25 cellular contexts compared by ENCODE assay signal in genomic region chr4:23456864-23457263, GRCh38.
"Had no signal": no experiment of that assay in that cellular context is flagged by ENCODE, and none has a peak within 500 bp of the region (broad histone marks: within the 10 kb centered on the region; RNA-seq: fewer than 3 reads in every experiment).

No MANE protein-coding gene starts in this region.

- DNase-seq: activated B cell treated with CpG ODN at 0.5 μM for 24 hours; activated CD4-positive, alpha-beta T cell treated with anti-CD3 and anti-CD28 coated beads for 48 hours; activated CD4-positive, alpha-beta T cell treated with anti-CD3 and anti-CD28 coated beads, Interleukin-2, amount 50 U/mL, for 1 hour; activated CD4-positive, alpha-beta T cell treated with anti-CD3 and anti-CD28 coated beads, Interleukin-2, amount 50 U/mL, for 48 hours; activated CD8-positive, alpha-beta memory T cell treated with anti-CD3 and anti-CD28 coated beads for 24 hours; activated CD8-positive, alpha-beta T cell treated with anti-CD3 and anti-CD28 coated beads for 36 hours; activated effector memory CD4-positive, alpha-beta T cell treated with Interleukin-2 at 50 U/mL for 16 hours; activated gamma-delta T cell treated with Interleukin-2 at 50 U/mL for 16 hours; activated naive CD4-positive, alpha-beta T cell treated with anti-CD3 and anti-CD28 coated beads, Interleukin-2, amount 50 U/mL, for 16 hours; activated naive CD4-positive, alpha-beta T cell treated with Interleukin-2 at 50 U/mL for 16 hours; activated T-cell treated with anti-CD3 and anti-CD28 coated beads, Interleukin-2, amount 50 U/mL, for 4 hours; amniotic stem cell; anterior cingulate cortex; brain microvascular endothelial cell; caudate nucleus; effector CD8-positive, alpha-beta T cell; foreskin fibroblast; head of caudate nucleus; T-helper 1 cell; T-helper 17 cell; T1000; WERI-Rb-1 had no signal

- ATAC-seq: activated CD4-positive, CD25-positive, alpha-beta regulatory T cell treated with anti-CD3 and anti-CD28 coated beads, Interleukin-2, amount 50 U/mL, for 24 hours; activated CD8-positive, alpha-beta T cell treated with anti-CD3 and anti-CD28 coated beads for 36 hours; activated T-cell treated with anti-CD3 and anti-CD28 coated beads, Interleukin-2, amount 50 U/mL, for 4 hours; activated T-helper 17 cell treated with anti-CD3 and anti-CD28 coated beads, Interleukin-2, amount 50 U/mL, for 72 hours; T-helper 17 cell had no signal

- H3K36me3 ChIP-seq: brain microvascular endothelial cell, WERI-Rb-1 had no signal

- H3K27me3 ChIP-seq: brain microvascular endothelial cell had no signal

- H3K27ac ChIP-seq: brain microvascular endothelial cell, epithelial cell of prostate, WERI-Rb-1 had no signal
